ENCODE assay signal across 40 cellular contexts in genomic region chr15:81242778-81243177, GRCh38. TPM values are rescaled to one million over a fixed set of nuclear protein-coding genes. Genes with fewer than 3 reads are reported as not detected.
"Had no signal": no experiment of that assay in that cellular context is flagged by ENCODE, and none has a peak within 500 bp of the region (broad histone marks: within the 10 kb centered on the region; RNA-seq: fewer than 3 reads in every experiment).

No MANE protein-coding gene starts in this region.

- H3K36me3 Mint-ChIP-seq: activated naive CD4-positive, alpha-beta T cell treated with anti-CD3 and anti-CD28 coated beads, Interleukin-2, amount 10 ng/mL, durations not matched to agents 7 days and 5 days; activated naive CD8-positive, alpha-beta T cell treated with anti-CD3 and anti-CD28 coated beads for 36 hours; brain had no signal

- H3K27me3 ChIP-seq: adrenal gland, ascending aorta, body of pancreas, brain microvascular endothelial cell, breast epithelium, cardiac muscle cell had no signal

- DNase-seq: activated effector memory CD4-positive, alpha-beta T cell treated with anti-CD3 and anti-CD28 coated beads, Interleukin-2, amount 50 U/mL, for 16 hours; activated effector memory CD4-positive, alpha-beta T cell treated with Interleukin-2 at 50 U/mL for 16 hours; activated gamma-delta T cell; activated gamma-delta T cell treated with Interleukin-2 at 50 U/mL for 16 hours; activated naive CD4-positive, alpha-beta T cell; activated naive CD4-positive, alpha-beta T cell treated with anti-CD3 and anti-CD28 coated beads for 36 hours; activated naive CD4-positive, alpha-beta T cell treated with anti-CD3 and anti-CD28 coated beads, Interleukin-2, amount 10 ng/mL, durations not matched to agents 7 days and 5 days; activated naive CD4-positive, alpha-beta T cell treated with anti-CD3 and anti-CD28 coated beads, Interleukin-2, amount 50 U/mL, for 16 hours; activated naive CD4-positive, alpha-beta T cell treated with Interleukin-2 at 50 U/mL for 16 hours; activated naive CD8-positive, alpha-beta T cell treated with anti-CD3 and anti-CD28 coated beads for 36 hours; activated naive CD8-positive, alpha-beta T cell treated with anti-CD3 and anti-CD28 coated beads, Interleukin-2, amount 10 ng/mL, durations not matched to agents 7 days and 5 days; activated naive CD8-positive, alpha-beta T cell treated with anti-CD3 and anti-CD28 coated beads, Interleukin-2, amount 50 U/mL, for 24 hours; activated T-cell treated with anti-CD3 and anti-CD28 coated beads, Interleukin-2, amount 50 U/mL, for 24 hours; activated T-cell treated with anti-CD3 and anti-CD28 coated beads, Interleukin-2, amount 50 U/mL, for 4 hours; activated T-cell treated with anti-CD3 and anti-CD28 coated beads, Interleukin-2, amount 50 U/mL, for 48 hours; activated T-cell treated with anti-CD3 and anti-CD28 coated beads, Interleukin-2, amount 50 U/mL, for 72 hours; adrenal gland; amniotic stem cell; amygdala; anterior cingulate cortex; aorta; body of pancreas; brain microvascular endothelial cell; caudate nucleus; central memory CD4-positive, alpha-beta T cell; cerebellar nuclear complex had no signal

- H3K4me3 ChIP-seq: adrenal gland, ascending aorta, body of pancreas, breast epithelium, cardiac muscle cell had no signal

- H3K4me1 ChIP-seq: adrenal gland, ascending aorta, body of pancreas, breast epithelium had no signal

- ATAC-seq: activated naive CD4-positive, alpha-beta T cell treated with anti-CD3 and anti-CD28 coated beads, Interleukin-2, amount 50 U/mL, for 72 hours; activated naive CD8-positive, alpha-beta T cell treated with anti-CD3 and anti-CD28 coated beads, Interleukin-2, amount 50 U/mL, for 24 hours; activated T-cell treated with anti-CD3 and anti-CD28 coated beads, Interleukin-2, amount 50 U/mL, for 4 hours; activated T-cell treated with anti-CD3 and anti-CD28 coated beads, Interleukin-2, amount 50 U/mL, for 72 hours; activated T-helper 17 cell treated with anti-CD3 and anti-CD28 coated beads, Interleukin-2, amount 50 U/mL, for 72 hours; body of pancreas had no signal

- H3K27ac ChIP-seq: adrenal gland, ascending aorta, body of pancreas, brain microvascular endothelial cell, breast epithelium, cardiac muscle cell had no signal

- FAIRE-seq: astrocyte, bronchial epithelial cell, colon had no signal

- H3K4me1 Mint-ChIP-seq: activated naive CD4-positive, alpha-beta T cell treated with anti-CD3 and anti-CD28 coated beads, Interleukin-2, amount 10 ng/mL, durations not matched to agents 7 days and 5 days; activated naive CD4-positive, alpha-beta T cell treated with anti-CD3 and anti-CD28 coated beads, Interleukin-2, amount 50 U/mL, for 24 hours; activated naive CD8-positive, alpha-beta T cell treated with anti-CD3 and anti-CD28 coated beads for 36 hours; activated naive CD8-positive, alpha-beta T cell treated with anti-CD3 and anti-CD28 coated beads, Interleukin-2, amount 10 ng/mL, durations not matched to agents 7 days and 5 days; activated naive CD8-positive, alpha-beta T cell treated with anti-CD3 and anti-CD28 coated beads, Interleukin-2, amount 50 U/mL, for 24 hours; activated T-helper 17 cell treated with anti-CD3 and anti-CD28 coated beads, Interleukin-2, amount 50 U/mL, for 72 hours; brain; central memory CD8-positive, alpha-beta T cell had no signal

- H3K9me3 ChIP-seq: adrenal gland had no signal

- H3K27ac Mint-ChIP-seq: activated naive CD4-positive, alpha-beta T cell treated with anti-CD3 and anti-CD28 coated beads for 36 hours; activated naive CD4-positive, alpha-beta T cell treated with anti-CD3 and anti-CD28 coated beads, Interleukin-2, amount 10 ng/mL, durations not matched to agents 7 days and 5 days; activated naive CD4-positive, alpha-beta T cell treated with anti-CD3 and anti-CD28 coated beads, Interleukin-2, amount 50 U/mL, for 24 hours; activated naive CD4-positive, alpha-beta T cell treated with anti-CD3 and anti-CD28 coated beads, Interleukin-2, amount 50 U/mL, for 72 hours; activated naive CD8-positive, alpha-beta T cell; activated naive CD8-positive, alpha-beta T cell treated with anti-CD3 and anti-CD28 coated beads for 36 hours; activated naive CD8-positive, alpha-beta T cell treated with anti-CD3 and anti-CD28 coated beads, Interleukin-2, amount 10 ng/mL, durations not matched to agents 7 days and 5 days; activated naive CD8-positive, alpha-beta T cell treated with anti-CD3 and anti-CD28 coated beads, Interleukin-2, amount 50 U/mL, for 24 hours; activated T-cell treated with anti-CD3 and anti-CD28 coated beads, Interleukin-2, amount 50 U/mL, for 24 hours; activated T-cell treated with anti-CD3 and anti-CD28 coated beads, Interleukin-2, amount 50 U/mL, for 72 hours; activated T-helper 1 cell treated with anti-CD3 and anti-CD28 coated beads, Interleukin-12 subunit alpha, Interleukin-12 subunit beta, Interleukin-2, Interleukin-4 antibody, amounts not matched to agents 30 ng/mL and 10 ng/mL and 1 ng/mL, durations not matched to agents 14 hours and 24 hours and 36 hours; activated T-helper 17 cell treated with anti-CD3 and anti-CD28 coated beads, Interleukin-2, amount 50 U/mL, for 72 hours; activated T-helper 2 cell treated with anti-CD3 and anti-CD28 coated beads, Interferon-gamma antibody, Interleukin-2, Interleukin-4, amounts not matched to agents 10 μg/mL and 5 μg/mL and 100 μg/mL, durations not matched to agents 14 hours and 24 hours and 36 hours; brain had no signal

- H3K27me3 Mint-ChIP-seq: activated naive CD4-positive, alpha-beta T cell treated with anti-CD3 and anti-CD28 coated beads, Interleukin-2, amount 50 U/mL, for 24 hours; activated naive CD8-positive, alpha-beta T cell; activated naive CD8-positive, alpha-beta T cell treated with anti-CD3 and anti-CD28 coated beads for 36 hours; activated naive CD8-positive, alpha-beta T cell treated with anti-CD3 and anti-CD28 coated beads, Interleukin-2, amount 50 U/mL, for 24 hours; activated T-cell treated with anti-CD3 and anti-CD28 coated beads, Interleukin-2, amount 50 U/mL, for 24 hours; activated T-helper 17 cell treated with anti-CD3 and anti-CD28 coated beads, Interleukin-2, amount 50 U/mL, for 72 hours; brain had no signal

- H3K36me3 ChIP-seq: adrenal gland, ascending aorta, brain microvascular endothelial cell, breast epithelium, cardiac muscle cell had no signal

- H3K4me3 Mint-ChIP-seq: activated naive CD4-positive, alpha-beta T cell treated with anti-CD3 and anti-CD28 coated beads for 36 hours; activated naive CD4-positive, alpha-beta T cell treated with anti-CD3 and anti-CD28 coated beads, Interleukin-2, amount 10 ng/mL, durations not matched to agents 7 days and 5 days; activated naive CD4-positive, alpha-beta T cell treated with anti-CD3 and anti-CD28 coated beads, Interleukin-2, amount 50 U/mL, for 24 hours; activated naive CD8-positive, alpha-beta T cell; activated naive CD8-positive, alpha-beta T cell treated with anti-CD3 and anti-CD28 coated beads for 36 hours; activated naive CD8-positive, alpha-beta T cell treated with anti-CD3 and anti-CD28 coated beads, Interleukin-2, amount 10 ng/mL, durations not matched to agents 7 days and 5 days; activated naive CD8-positive, alpha-beta T cell treated with anti-CD3 and anti-CD28 coated beads, Interleukin-2, amount 50 U/mL, for 24 hours; activated T-cell treated with anti-CD3 and anti-CD28 coated beads, Interleukin-2, amount 50 U/mL, for 24 hours; activated T-cell treated with anti-CD3 and anti-CD28 coated beads, Interleukin-2, amount 50 U/mL, for 4 hours; activated T-cell treated with anti-CD3 and anti-CD28 coated beads, Interleukin-2, amount 50 U/mL, for 72 hours; activated T-helper 1 cell treated with anti-CD3 and anti-CD28 coated beads, Interleukin-12 subunit alpha, Interleukin-12 subunit beta, Interleukin-2, Interleukin-4 antibody, amounts not matched to agents 30 ng/mL and 10 ng/mL and 1 ng/mL, durations not matched to agents 14 hours and 24 hours and 36 hours; activated T-helper 17 cell treated with anti-CD3 and anti-CD28 coated beads, Interleukin-2, amount 50 U/mL, for 72 hours; brain; central memory CD8-positive, alpha-beta T cell had no signal

RNA-seq across cellular contexts. Expression of gene IL16, which starts 46.1 kb away (rescaled TPM):
- total RNA-seq: cardiac muscle cell had no signal
- polyA plus RNA-seq: cardiac muscle cell had no signal
